In genomic region chr11:70881948-70882715, GRCh38 we compare ENCODE assay signal across 22 cellular contexts.
"Had no signal": no experiment of that assay in that cellular context is flagged by ENCODE, and none has a peak within 500 bp of the region (broad histone marks: within the 10 kb centered on the region; RNA-seq: fewer than 3 reads in every experiment).

No MANE protein-coding gene starts in this region.

- DNase-seq: colonic mucosa; dermis blood vessel endothelial cell; foreskin melanocyte; heart left ventricle; hypothalamus; islet precursor cell; left ventricle myocardium inferior; lower lobe of right lung; midbrain; psoas muscle; retina; right lobe of liver; stimulated activated CD4-positive, alpha-beta T cell treated with anti-CD3 and anti-CD28 coated beads, Interleukin-4, amount 100 ng/mL, for 1 hour; stimulated activated CD8-positive, alpha-beta memory T cell treated with anti-CD3 and anti-CD28 coated beads, Interleukin-4, amount 100 ng/mL, for 48 hours; stimulated activated naive CD8-positive, alpha-beta T cell treated with anti-CD3 and anti-CD28 coated beads, Interleukin-15, Interleukin-2, amounts not matched to agents 100 U/mL and 50 U/mL, for 24 hours; tibial artery; upper lobe of right lung had no signal

- ATAC-seq: heart left ventricle; lower lobe of right lung; psoas muscle; stimulated activated effector memory CD8-positive, alpha-beta T cell treated with anti-CD3 and anti-CD28 coated beads, Interleukin-12 subunit alpha, Interleukin-12 subunit beta, amount 100 ng/mL, for 72 hours; stimulated activated naive CD8-positive, alpha-beta T cell treated with anti-CD3 and anti-CD28 coated beads, Interleukin-15, Interleukin-2, amounts not matched to agents 100 U/mL and 50 U/mL, for 24 hours; upper lobe of right lung had no signal

- H3K4me3 ChIP-seq: colonic mucosa, heart left ventricle, left ventricle myocardium inferior, lower lobe of right lung, psoas muscle, right lobe of liver, tibial artery, upper lobe of right lung, vagina had no signal

- H2AFZ ChIP-seq: parathyroid adenoma had no signal

- H3K27ac ChIP-seq: colonic mucosa, heart left ventricle, left ventricle myocardium inferior, lower lobe of right lung, parathyroid adenoma, psoas muscle, right lobe of liver, tibial artery, upper lobe of right lung, vagina had no signal

- H3K36me3 Mint-ChIP-seq: memory B cell; natural killer cell treated with Interleukin-12 subunit alpha and Interleukin-12 subunit beta and Interleukin-15 and Interleukin-18, amount 100 ng/mL, for 72 hours; stimulated activated effector memory CD8-positive, alpha-beta T cell treated with anti-CD3 and anti-CD28 coated beads, Interleukin-12 subunit alpha, Interleukin-12 subunit beta, amount 100 ng/mL, for 72 hours had no signal

- H3K4me3 Mint-ChIP-seq: memory B cell; natural killer cell treated with Interleukin-12 subunit alpha and Interleukin-12 subunit beta and Interleukin-15 and Interleukin-18, amount 100 ng/mL, for 72 hours; stimulated activated effector memory CD8-positive, alpha-beta T cell treated with anti-CD3 and anti-CD28 coated beads, Interleukin-12 subunit alpha, Interleukin-12 subunit beta, amount 100 ng/mL, for 72 hours had no signal

- H3K4me1 ChIP-seq: colonic mucosa, left ventricle myocardium inferior, lower lobe of right lung, parathyroid adenoma, psoas muscle, right lobe of liver, upper lobe of right lung had no signal

- H3K27me3 Mint-ChIP-seq: natural killer cell treated with Interleukin-12 subunit alpha and Interleukin-12 subunit beta and Interleukin-15 and Interleukin-18, amount 100 ng/mL, for 72 hours had no signal

- H3K9me3 Mint-ChIP-seq: memory B cell; natural killer cell treated with Interleukin-12 subunit alpha and Interleukin-12 subunit beta and Interleukin-15 and Interleukin-18, amount 100 ng/mL, for 72 hours; stimulated activated effector memory CD8-positive, alpha-beta T cell treated with anti-CD3 and anti-CD28 coated beads, Interleukin-12 subunit alpha, Interleukin-12 subunit beta, amount 100 ng/mL, for 72 hours had no signal

- H3K36me3 ChIP-seq: colonic mucosa, heart left ventricle, left ventricle myocardium inferior, lower lobe of right lung, right lobe of liver, tibial artery, upper lobe of right lung, vagina had no signal

- H3K27ac Mint-ChIP-seq: memory B cell; natural killer cell treated with Interleukin-12 subunit alpha and Interleukin-12 subunit beta and Interleukin-15 and Interleukin-18, amount 100 ng/mL, for 72 hours; stimulated activated effector memory CD8-positive, alpha-beta T cell treated with anti-CD3 and anti-CD28 coated beads, Interleukin-12 subunit alpha, Interleukin-12 subunit beta, amount 100 ng/mL, for 72 hours had no signal

- H3K79me2 ChIP-seq: parathyroid adenoma had no signal

- H3K9me3 ChIP-seq: colonic mucosa, heart left ventricle, left ventricle myocardium inferior, lower lobe of right lung, psoas muscle, right lobe of liver, tibial artery, upper lobe of right lung, vagina had no signal

- H3K27me3 ChIP-seq: colonic mucosa, right lobe of liver, upper lobe of right lung, vagina had no signal

- H3K9ac ChIP-seq: parathyroid adenoma had no signal

- H3K4me1 Mint-ChIP-seq: memory B cell; stimulated activated effector memory CD8-positive, alpha-beta T cell treated with anti-CD3 and anti-CD28 coated beads, Interleukin-12 subunit alpha, Interleukin-12 subunit beta, amount 100 ng/mL, for 72 hours had no signal
